ENCODE assay signal across 7 cellular contexts in genomic region chr22:45317551-45318167, GRCh38. TPM values are rescaled to one million over a fixed set of nuclear protein-coding genes. Genes with fewer than 3 reads are reported as not detected.
A peak's percentile ranks its signal among the peaks of the same experiment; 100 is the strongest.
DNase-seq lines count a peak whose midpoint lies in the region; ATAC-seq and TF ChIP-seq lines count a peak whose summit lies in the region.

No MANE protein-coding gene starts in this region.

- H3K27me3 ChIP-seq in GM23338 (ENCODE audit: insufficient read depth) = no peaks in the 10 kb centered on the region
- no peaks in the 10 kb centered on the region for H3K27me3 ChIP-seq in SJCRH30
- no peaks in the 10 kb centered on the region for H3K27me3 ChIP-seq in ectodermal cell (ENCODE audit: control insufficient read depth, insufficient read depth, low read length, poor library complexity, severe bottlenecking)
- H3K27me3 ChIP-seq in mucosa of stomach (ENCODE audit: control insufficient read depth, insufficient read depth, low read length) = no peaks in the 10 kb centered on the region

- peaks cover 26% of the 10 kb centered on the region for H4K20me1 ChIP-seq in GM23338 (replicated peaks; ENCODE audit: insufficient read depth)

- TF ChIP-seq CTCF in GM23338 (conservative IDR thresholded peaks at IDR 0.05; ENCODE audit: low read depth in 2 of 2) = peak; percentile 37 to 39

- no peak overlapping the region for H3K4me2 ChIP-seq in GM23338

- H3K27ac ChIP-seq in GM23338 (ENCODE audit: low read depth) (no peak overlapping the region), SJCRH30 (peak overlapping the region; percentile 40; the same call in 1 of the 2 replicates), ectodermal cell (ENCODE audit: insufficient read depth, low read depth, low read length, poor library complexity, severe bottlenecking) (peak overlapping the region; percentile 73)

- peak; percentile 68 for DNase-seq in GM23338 (ENCODE audit: low spot score)
- DNase-seq in SJCRH30 = peak; percentile 13 to 24
- DNase-seq in 8988T = no peak
- no peak for DNase-seq in HPDE6-E6E7 (ENCODE audit: extremely low spot score)

- H3K4me3 Mint-ChIP-seq in GM23338 = no peak overlapping the region

- WGBS in ectodermal cell, 2 experiments = 81 to 85% methylated on average over 19 of the region's 19 CpGs

- H3K4me1 ChIP-seq in GM23338 (ENCODE audit: insufficient read depth) (peaks cover 15% of the 10 kb centered on the region; the same call in 1 of the 2 replicates), SJCRH30 (peaks cover 13% of the 10 kb centered on the region), ectodermal cell (ENCODE audit: control insufficient read depth, insufficient read depth, low read length) (peaks cover 26% of the 10 kb centered on the region), mucosa of stomach (ENCODE audit: control insufficient read depth, insufficient read depth, low read length) (peaks cover 42% of the 10 kb centered on the region)

- H3F3A ChIP-seq in GM23338 (replicated peaks; ENCODE audit: low read depth) = peaks cover 5% of the 10 kb centered on the region; the same call in 1 of the 2 replicates

- peaks cover 5% of the 10 kb centered on the region for H3K27me3 Mint-ChIP-seq in GM23338 (ENCODE audit: insufficient read depth, low read depth, poor library complexity)

- H2AFZ ChIP-seq in GM23338 = no peak overlapping the region

- H3K79me2 ChIP-seq in GM23338 (replicated peaks; ENCODE audit: insufficient read depth) = peaks cover 94% of the 10 kb centered on the region

- ATAC-seq in GM23338 (peak; percentile 90), HG02884 (IDR thresholded peaks at IDR 0.05; ENCODE audit: unreplicated experiment) (no peak)

- H3K9ac ChIP-seq in mucosa of stomach (ENCODE audit: low read length) = peak overlapping the region; percentile 36

- H3K9me3 ChIP-seq in SJCRH30 (replicated peaks) (no peaks in the 10 kb centered on the region), ectodermal cell (ENCODE audit: control insufficient read depth, low read length) (no peaks in the 10 kb centered on the region), mucosa of stomach (ENCODE audit: control insufficient read depth, low read length) (no peaks in the 10 kb centered on the region)

- H3K4me3 ChIP-seq in GM23338 (no peak overlapping the region), SJCRH30 (0 out of 2 replicates have a peak overlapping the region, but pooled peaks have one; percentile 26), ectodermal cell (ENCODE audit: insufficient read depth, low read depth, low read length) (no peak overlapping the region), mucosa of stomach (ENCODE audit: low read length) (no peak overlapping the region)

- peaks cover 29% of the 10 kb centered on the region for H3K4me1 Mint-ChIP-seq in GM23338

- peak overlapping the region; percentile 63; the same call in 1 of the 2 replicates for H3K27ac Mint-ChIP-seq in GM23338

- 0 out of 3 replicates have a peak, but pooled peaks cover 5% of the 10 kb centered on the region for H3K36me3 Mint-ChIP-seq in GM23338 (ENCODE audit: low read depth)

- H3K9me2 ChIP-seq in GM23338 (ENCODE audit: insufficient read depth) = no peaks in the 10 kb centered on the region

- H3K9me3 Mint-ChIP-seq in GM23338 = no peaks in the 10 kb centered on the region

- H3K36me3 ChIP-seq in GM23338 (ENCODE audit: insufficient read depth) (no peaks in the 10 kb centered on the region), SJCRH30 (no peaks in the 10 kb centered on the region), ectodermal cell (ENCODE audit: control insufficient read depth, insufficient read depth, low read length) (no peaks in the 10 kb centered on the region), mucosa of stomach (ENCODE audit: control insufficient read depth, insufficient read depth, low read length) (no peaks in the 10 kb centered on the region)

TF ChIP-seq in GM23338, 12 proteins besides CTCF, POLR2A, EP300 and RAD21 (continues in another document):
- no peak for TF ChIP-seq REST (IDR thresholded peaks at IDR 0.05; ENCODE audit: unreplicated experiment)
- TF ChIP-seq ZNF114 (CRISPR knock-in tag; IDR thresholded peaks at IDR 0.05) = no peak
- TF ChIP-seq EZH2phosphoT487 (IDR thresholded peaks at IDR 0.05; ENCODE audit: unreplicated experiment) = no peak
- TF ChIP-seq ETS1 (IDR thresholded peaks at IDR 0.05) = no peak
- TF ChIP-seq STAT1 (IDR thresholded peaks at IDR 0.05; ENCODE audit: unreplicated experiment) = no peak
- no peak for TF ChIP-seq EZH2 (IDR thresholded peaks at IDR 0.05; ENCODE audit: low read depth, unreplicated experiment)
- TF ChIP-seq CREB1 (CRISPR knock-in tag; IDR thresholded peaks at IDR 0.05; ENCODE audit: low read depth) = no peak
- TF ChIP-seq ZNF331 (CRISPR knock-in tag; IDR thresholded peaks at IDR 0.05; ENCODE audit: low read depth) = no peak

RNA-seq across cellular contexts. Expression of gene FAM118A, which starts 7.9 kb away (rescaled TPM):
- total RNA-seq in GM23338 (2014; rRNA removed; shearing (Covaris generic)) = 20.3 and 22.0 TPM in 2 replicates
- polyA plus RNA-seq in GM23338 (2016; fragmentation: Nextera tagmentation; extraction: Ambion mirVana) = 9.8 and 11.9 TPM in 2 replicates
- 11.6 and 13.8 TPM in 2 replicates for total RNA-seq in SJCRH30 (2014; rRNA removed; shearing (Covaris generic))
- 26.6 TPM for polyA plus RNA-seq in ectodermal cell (2013, experiment 1 of 4)
- polyA plus RNA-seq in ectodermal cell (2013, experiment 2 of 4) = 27.1 TPM
- 24.6 TPM for polyA plus RNA-seq in ectodermal cell (2013, experiment 3 of 4)
- polyA plus RNA-seq in ectodermal cell (2013, experiment 4 of 4) = 23.2 TPM

RNA-seq across cellular contexts. Expression of gene UPK3A, which starts 32.9 kb away (rescaled TPM):
- total RNA-seq in GM23338 (2014; rRNA removed; shearing (Covaris generic)) = 0.89 TPM in 1 of 2 replicates, not detected in the other
- polyA plus RNA-seq in GM23338 (2016; fragmentation: Nextera tagmentation; extraction: Ambion mirVana) = 0.47 and 1.1 TPM in 2 replicates
- total RNA-seq in SJCRH30 (2014; rRNA removed; shearing (Covaris generic)) = not detected in 2 replicates
- polyA plus RNA-seq in ectodermal cell (2013, experiment 1 of 4) = not detected
- 0.59 TPM for polyA plus RNA-seq in ectodermal cell (2013, experiment 2 of 4)
- not detected for polyA plus RNA-seq in ectodermal cell (2013, experiment 3 of 4)
- not detected for polyA plus RNA-seq in ectodermal cell (2013, experiment 4 of 4)

Comparison
In these comparisons a context has a peak if more than half of its experiments do, and no peak if none do; other contexts are left out.
1. DNase-seq: peak in GM23338 (single experiment) and SJCRH30 (2 of 2); none in 8988T (single experiment) and HPDE6-E6E7 (single experiment).